Comparison of ENCODE assay signal across 25 cellular contexts in genomic region chr3:136858381-136858780, GRCh38. TPM values are rescaled to one million over a fixed set of nuclear protein-coding genes. Genes with fewer than 3 reads are reported as not detected.
A peak's percentile ranks its signal among the peaks of the same experiment; 100 is the strongest.
DNase-seq lines count a peak whose midpoint lies in the region; ATAC-seq and TF ChIP-seq lines count a peak whose summit lies in the region.
"Had no signal": no experiment of that assay in that cellular context is flagged by ENCODE, and none has a peak within 500 bp of the region (broad histone marks: within the 10 kb centered on the region; RNA-seq: fewer than 3 reads in every experiment).

No MANE protein-coding gene starts in this region.

- no peak for TF ChIP-seq POLR2A in NB4 (IDR thresholded peaks at IDR 0.05; ENCODE audit: extremely low read depth, insufficient read length)

- H3K4me1 Mint-ChIP-seq in activated CD4-positive, alpha-beta T cell treated with anti-CD3 and anti-CD28 coated beads, Interleukin-2, amount 10 ng/mL, durations not matched to agents 24 days and 14 days = peaks cover 35% of the 10 kb centered on the region

- no peak overlapping the region for H3K27ac Mint-ChIP-seq in activated CD4-positive, alpha-beta T cell treated with anti-CD3 and anti-CD28 coated beads, Interleukin-2, amount 10 ng/mL, durations not matched to agents 24 days and 14 days
- H3K27ac Mint-ChIP-seq: mesothelial cell of epicardium, neural progenitor cell had no signal

- H3K27ac ChIP-seq in ascending aorta = no peak overlapping the region
- H3K27ac ChIP-seq: cardiac muscle cell, esophagus squamous epithelium, HL-60, neural progenitor cell, SJSA1, thyroid gland had no signal

- H3K4me1 ChIP-seq in ascending aorta = peaks cover 0 to 9% of the 10 kb centered on the region in 2 donors

- no peaks in the 10 kb centered on the region for H3K9me3 ChIP-seq in ascending aorta
- H3K9me3 ChIP-seq: esophagus squamous epithelium, SJSA1, thyroid gland had no signal

- TF ChIP-seq CTCF in NB4 (IDR thresholded peaks at IDR 0.05; ENCODE audit: low read depth, low read length) (no peak), ascending aorta (IDR thresholded peaks at IDR 0.05) (no peak)

- DNase-seq in activated CD4-positive, alpha-beta T cell treated with anti-CD3 and anti-CD28 coated beads, Interleukin-2, amount 10 ng/mL, durations not matched to agents 24 days and 14 days = peak; percentile 51
- DNase-seq in activated CD4-positive, alpha-beta T cell treated with anti-CD3 and anti-CD28 coated beads for 48 hours = no peak
- DNase-seq in NB4 (ENCODE audit: low read depth) (peak; percentile 53), globus pallidus (ENCODE audit: low spot score) (peak; percentile 53), superior temporal gyrus (ENCODE audit: extremely low spot score) (peak; percentile 22), ascending aorta (ENCODE audit: low spot score in 2 of 2) (no peak)
- DNase-seq: activated CD4-positive, alpha-beta T cell treated with anti-CD3 and anti-CD28 coated beads for 4 hours; activated gamma-delta T cell; CD4-positive, alpha-beta memory T cell; effector CD4-positive, alpha-beta T cell; EL; esophagus squamous epithelium; glutamatergic neuron; NCI-H1105; NCI-H510A treated with DMSO at 0.1 percent for 48 hours; stimulated activated CD4-positive, alpha-beta T cell treated with anti-CD3 and anti-CD28 coated beads, Interleukin-12 subunit alpha, Interleukin-12 subunit beta, amount 100 ng/mL, for 4 hours; T-helper 9 cell; thyroid gland had no signal

- no peaks in the 10 kb centered on the region for H3K9me3 Mint-ChIP-seq in activated CD4-positive, alpha-beta T cell treated with anti-CD3 and anti-CD28 coated beads, Interleukin-2, amount 10 ng/mL, durations not matched to agents 24 days and 14 days

- no peaks in the 10 kb centered on the region for H3K27me3 ChIP-seq in ascending aorta
- H3K27me3 ChIP-seq: cardiac muscle cell, esophagus squamous epithelium, neural progenitor cell, SJSA1, thyroid gland had no signal

- H3K4me3 ChIP-seq in NB4 (ENCODE audit: low read depth, low read length) (no peak overlapping the region), ascending aorta (no peak overlapping the region)
- H3K4me3 ChIP-seq: cardiac muscle cell, esophagus squamous epithelium, neural progenitor cell, SJSA1, thyroid gland had no signal

- peaks cover 25% of the 10 kb centered on the region for H3K36me3 Mint-ChIP-seq in activated CD4-positive, alpha-beta T cell treated with anti-CD3 and anti-CD28 coated beads, Interleukin-2, amount 10 ng/mL, durations not matched to agents 24 days and 14 days (ENCODE audit: low read depth)

- intact Hi-C loops in activated CD4-positive, alpha-beta T cell treated with anti-CD3 and anti-CD28 coated beads, Interleukin-2, amount 10 ng/mL, durations not matched to agents 24 days and 14 days (cut with micrococcal nuclease) = no loop called here
- intact Hi-C loops in ascending aorta (cut with DNase I) = no loop called here

- peaks cover 0 to 6% of the 10 kb centered on the region in 2 donors for H3K36me3 ChIP-seq in ascending aorta
- H3K36me3 ChIP-seq: cardiac muscle cell, thyroid gland had no signal

- ATAC-seq in HG03095 (IDR thresholded peaks at IDR 0.05; ENCODE audit: unreplicated experiment) = no peak
- ATAC-seq in HG03520 (IDR thresholded peaks at IDR 0.05; ENCODE audit: unreplicated experiment) = no peak

- no peaks in the 10 kb centered on the region for H3K27me3 Mint-ChIP-seq in activated CD4-positive, alpha-beta T cell treated with anti-CD3 and anti-CD28 coated beads, Interleukin-2, amount 10 ng/mL, durations not matched to agents 24 days and 14 days
- H3K27me3 Mint-ChIP-seq: CD4-positive, alpha-beta memory T cell had no signal

- no peak overlapping the region for H3K4me3 Mint-ChIP-seq in activated CD4-positive, alpha-beta T cell treated with anti-CD3 and anti-CD28 coated beads, Interleukin-2, amount 10 ng/mL, durations not matched to agents 24 days and 14 days
- H3K4me3 Mint-ChIP-seq: mesothelial cell of epicardium, neural progenitor cell had no signal

RNA-seq across cellular contexts. Expression of gene NCK1, which starts 3.6 kb away (rescaled TPM):
- total RNA-seq in activated CD4-positive, alpha-beta T cell treated with anti-CD3 and anti-CD28 coated beads, Interleukin-2, amount 10 ng/mL, durations not matched to agents 24 days and 14 days = 34.7 and 35.3 TPM in 2 replicates
- total RNA-seq in ascending aorta = 45.6 TPM

RNA-seq across cellular contexts. Expression of gene SLC35G2, which starts 39.5 kb away (rescaled TPM):
- total RNA-seq in activated CD4-positive, alpha-beta T cell treated with anti-CD3 and anti-CD28 coated beads, Interleukin-2, amount 10 ng/mL, durations not matched to agents 24 days and 14 days = 3.4 and 3.8 TPM in 2 replicates
- 10.0 TPM for total RNA-seq in ascending aorta

Comparison
In these comparisons a context has a peak if more than half of its experiments do, and no peak if none do; other contexts are left out.
1. DNase-seq: peak in activated CD4-positive, alpha-beta T cell treated with anti-CD3 and anti-CD28 coated beads, Interleukin-2, amount 10 ng/mL, durations not matched to agents 24 days and 14 days (single experiment), NB4 (single experiment), globus pallidus (single experiment) and superior temporal gyrus (single experiment); none in activated CD4-positive, alpha-beta T cell treated with anti-CD3 and anti-CD28 coated beads for 48 hours (single experiment) and ascending aorta (0 of 2).